10 cellular contexts compared by ENCODE assay signal in genomic region chr6:21742238-21742660, GRCh38.
DNase-seq lines count a peak whose midpoint lies in the region; ATAC-seq and TF ChIP-seq lines count a peak whose summit lies in the region.
"Had no signal": no experiment of that assay in that cellular context is flagged by ENCODE, and none has a peak within 500 bp of the region (broad histone marks: within the 10 kb centered on the region; RNA-seq: fewer than 3 reads in every experiment).

No MANE protein-coding gene starts in this region.

- no peaks in the 10 kb centered on the region for H3K27me3 ChIP-seq in SJSA1 (replicated peaks)
- H3K27me3 ChIP-seq: tibial artery had no signal

- H3K4me1 Mint-ChIP-seq in HFFc6 (ENCODE audit: low read depth) = peaks cover 36% of the 10 kb centered on the region
- H3K4me1 Mint-ChIP-seq: natural killer cell had no signal

- no peaks in the 10 kb centered on the region for H3K36me3 ChIP-seq in SJSA1
- H3K36me3 ChIP-seq: tibial artery had no signal

- DNase-seq in HFFc6 (peak; percentile 72), SJSA1 (ENCODE audit: low read depth in 1 of 2, low spot score in 2 of 2) (peak in 1 of 2 experiments; percentile 70), fibroblast of pulmonary artery (ENCODE audit: low read depth) (peak; percentile 81), pulmonary artery endothelial cell (ENCODE audit: low read depth, low spot score) (peak; percentile 63), SIG-M5 treated with dmso at 0.1 percent for 504 hours (lab: John Stamatoyannopoulos, UW; ENCODE audit: unreplicated experiment) (no peak), NCI-H524 (lab: John Stamatoyannopoulos, UW) (no peak), substantia nigra (lab: John Stamatoyannopoulos, UW) (no peak)
- DNase-seq: natural killer cell, tibial artery had no signal

- H3K36me3 Mint-ChIP-seq in HFFc6 (ENCODE audit: low read depth) = no peaks in the 10 kb centered on the region
- H3K36me3 Mint-ChIP-seq: natural killer cell had no signal

- H3K4me1 ChIP-seq in SJSA1 (replicated peaks) = peaks cover 65% of the 10 kb centered on the region

- H3K4me3 ChIP-seq in SJSA1 (no peak overlapping the region), fibroblast of pulmonary artery (replicated peaks; ENCODE audit: low read depth, low read length) (no peak overlapping the region)
- H3K4me3 ChIP-seq: tibial artery had no signal

- no peaks in the 10 kb centered on the region for H3K9me3 ChIP-seq in SJSA1 (replicated peaks)
- H3K9me3 ChIP-seq: tibial artery had no signal

- H3K27me3 Mint-ChIP-seq in HFFc6 (ENCODE audit: insufficient read depth) = no peaks in the 10 kb centered on the region

- no peak overlapping the region; the same call in 1 of the 2 replicates for H3K27ac Mint-ChIP-seq in HFFc6
- H3K27ac Mint-ChIP-seq: natural killer cell had no signal

- no peaks in the 10 kb centered on the region for H3K9me3 Mint-ChIP-seq in HFFc6
- H3K9me3 Mint-ChIP-seq: natural killer cell had no signal

- TF ChIP-seq CTCF in HFFc6 (IDR thresholded peaks at IDR 0.05) (no peak), fibroblast of pulmonary artery (IDR thresholded peaks at IDR 0.05; ENCODE audit: low read length, missing control alignments) (no peak)

- ATAC-seq in GM19463 (IDR thresholded peaks at IDR 0.05; ENCODE audit: unreplicated experiment) = no peak
- ATAC-seq: natural killer cell had no signal

- H3K4me3 Mint-ChIP-seq in HFFc6 = no peak overlapping the region
- H3K4me3 Mint-ChIP-seq: natural killer cell had no signal

- peak overlapping the region; percentile 68 for H3K27ac ChIP-seq in SJSA1
- H3K27ac ChIP-seq in substantia nigra (ENCODE audit: low read depth, low read length, poor library complexity, severe bottlenecking) = no peak overlapping the region
- H3K27ac ChIP-seq: tibial artery had no signal

Comparison
In these comparisons a context has a peak if more than half of its experiments do, and no peak if none do; other contexts are left out.
1. DNase-seq: peak in HFFc6 (single experiment), fibroblast of pulmonary artery (single experiment) and pulmonary artery endothelial cell (single experiment); none in SIG-M5 treated with dmso at 0.1 percent for 504 hours (single experiment), NCI-H524 (0 of 2) and substantia nigra (0 of 49).